In the genomic region with DNA sequence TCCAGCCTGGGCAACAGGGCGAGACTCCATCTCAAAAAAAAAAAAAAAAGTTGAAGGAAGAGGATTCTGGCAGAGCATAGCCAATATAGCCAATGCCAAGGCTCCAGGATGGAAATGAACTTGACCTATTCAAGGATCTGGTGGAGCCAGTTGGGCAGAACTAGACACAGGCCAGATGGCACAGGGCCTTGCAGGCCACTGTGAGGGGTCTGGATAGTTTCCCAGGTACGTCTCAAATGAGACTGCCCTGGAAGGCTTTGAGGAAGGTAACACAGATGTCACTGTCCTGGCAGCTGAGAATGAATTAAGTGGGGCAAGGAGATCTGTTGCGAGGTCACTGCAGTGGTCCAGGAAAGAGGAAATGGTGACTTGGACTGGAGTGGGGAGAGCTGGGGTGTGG, we compare ENCODE assay signal across 23 cellular contexts.
"Had no signal": no experiment of that assay in that cellular context is flagged by ENCODE, and none has a peak within 500 bp of the region (broad histone marks: within the 10 kb centered on the region; RNA-seq: fewer than 3 reads in every experiment).

No MANE protein-coding gene starts in this region.

- H3K9me3 Mint-ChIP-seq: activated T-cell treated with anti-CD3 and anti-CD28 coated beads, Interleukin-2, amount 50 U/mL, for 24 hours had no signal

- H3K27ac ChIP-seq: brain microvascular endothelial cell, epithelial cell of prostate, esophagus squamous epithelium, skin epidermis, thoracic aorta, uterus, VCaP had no signal

- DNase-seq: activated CD4-positive, alpha-beta T cell treated with anti-CD3 and anti-CD28 coated beads for 4 hours; activated CD4-positive, alpha-beta T cell treated with anti-CD3 and anti-CD28 coated beads, Interleukin-2, amount 50 U/mL, for 48 hours; activated CD8-positive, alpha-beta memory T cell treated with anti-CD3 and anti-CD28 coated beads, Interleukin-2, amount 50 U/mL, for 48 hours; activated gamma-delta T cell treated with Interleukin-2 at 50 U/mL for 16 hours; activated naive CD4-positive, alpha-beta T cell treated with anti-CD3 and anti-CD28 coated beads, Interleukin-2, amount 50 U/mL, for 16 hours; activated T-cell treated with anti-CD3 and anti-CD28 coated beads, Interleukin-2, amount 50 U/mL, for 24 hours; amniotic stem cell; brain microvascular endothelial cell; dermis blood vessel endothelial cell; effector CD4-positive, alpha-beta T cell; esophagus squamous epithelium; midbrain; naive thymus-derived CD8-positive, alpha-beta T cell; stimulated activated CD4-positive, alpha-beta T cell treated with anti-CD3 and anti-CD28 coated beads, Interleukin-12 subunit alpha, Interleukin-12 subunit beta, amount 100 ng/mL, for 4 hours; stimulated activated CD4-positive, alpha-beta T cell treated with anti-CD3 and anti-CD28 coated beads, Interleukin-4, amount 100 ng/mL, for 1 hour; stimulated activated naive CD8-positive, alpha-beta T cell treated with anti-CD3 and anti-CD28 coated beads, Interleukin-15, Interleukin-2, amounts not matched to agents 100 U/mL and 50 U/mL, for 24 hours; trophoblast cell; uterus had no signal

- H3K36me3 ChIP-seq: brain microvascular endothelial cell, esophagus squamous epithelium, thoracic aorta, uterus had no signal

- H3K4me3 ChIP-seq: esophagus squamous epithelium, skin epidermis, thoracic aorta, uterus had no signal

- H3K4me3 Mint-ChIP-seq: activated T-cell treated with anti-CD3 and anti-CD28 coated beads, Interleukin-2, amount 50 U/mL, for 24 hours; naive thymus-derived CD8-positive, alpha-beta T cell had no signal

- H3K9me3 ChIP-seq: thoracic aorta, uterus had no signal

- H3K4me1 ChIP-seq: uterus had no signal

- H3K27ac Mint-ChIP-seq: activated T-cell treated with anti-CD3 and anti-CD28 coated beads, Interleukin-2, amount 50 U/mL, for 24 hours; progenitor cell of endocrine pancreas had no signal
